In genomic region chr21:38159355-38159754, GRCh38 we compare ENCODE assay signal across 7 cellular contexts.
DNase-seq lines count a peak whose midpoint lies in the region; ATAC-seq and TF ChIP-seq lines count a peak whose summit lies in the region.

No MANE protein-coding gene starts in this region.

- no peaks in the 10 kb centered on the region for H4K20me1 ChIP-seq in Loucy (ENCODE audit: insufficient read depth, low read length, poor library complexity, severe bottlenecking)

- no peaks in the 10 kb centered on the region for H3K79me2 ChIP-seq in Loucy (ENCODE audit: insufficient read depth, low read length)

- H3K9ac ChIP-seq in Loucy (ENCODE audit: low read depth, low read length, poor library complexity, severe bottlenecking): no peak overlapping the region

- no peak overlapping the region for H3K4me2 ChIP-seq in Loucy (ENCODE audit: low read depth, low read length, poor library complexity, severe bottlenecking)

- no peak for ATAC-seq in GM19467 (IDR thresholded peaks at IDR 0.05; ENCODE audit: unreplicated experiment)

- H3F3A ChIP-seq in Loucy (ENCODE audit: low read depth): no peaks in the 10 kb centered on the region

- peak; percentile 30 for DNase-seq in GM12864 (ENCODE audit: low read depth)
- DNase-seq in SKM-1 (lab: John Stamatoyannopoulos, UW; ENCODE audit: unreplicated experiment): peak; percentile 37
- peak; percentile 65 for DNase-seq in amniotic epithelial cell (ENCODE audit: low read depth)
- peak; percentile 46 for DNase-seq in iPS DF 4.7 (ENCODE audit: extremely low read depth, low spot score)
- peak; percentile 31 to 46 for DNase-seq in stimulated activated CD4-positive, alpha-beta T cell treated with anti-CD3 and anti-CD28 coated beads, Interleukin-15, amount 100 ng/mL, for 48 hours (ENCODE audit: low read depth in 2 of 2)

- H3K9me3 ChIP-seq in Loucy (ENCODE audit: insufficient read depth, low read depth, low read length): no peaks in the 10 kb centered on the region

- H2AFZ ChIP-seq in Loucy (ENCODE audit: low read length): no peak overlapping the region

- no peaks in the 10 kb centered on the region for H3K9me2 ChIP-seq in Loucy (replicated peaks; ENCODE audit: low read depth, low read length)

- H3K4me3 ChIP-seq in GM12864 (ENCODE audit: low read depth, low read length) (no peak overlapping the region), Loucy (ENCODE audit: low read length, poor library complexity, severe bottlenecking) (no peak overlapping the region)

- TF ChIP-seq CTCF in GM12864 (IDR thresholded peaks at IDR 0.05; ENCODE audit: low read depth, low read length, missing control alignments) (peak; percentile 86), Loucy (conservative IDR thresholded peaks at IDR 0.05; ENCODE audit: low read length) (peak; percentile 96)

- no peaks in the 10 kb centered on the region for H3K36me3 ChIP-seq in Loucy (ENCODE audit: insufficient read depth, low read length)

- H3K27me3 ChIP-seq in Loucy (ENCODE audit: insufficient read depth, low read length, poor library complexity, severe bottlenecking): peaks cover 5% of the 10 kb centered on the region

- no peaks in the 10 kb centered on the region for H3K4me1 ChIP-seq in Loucy (ENCODE audit: insufficient read depth, low read length, poor library complexity, severe bottlenecking)
